ENCODE assay signal across 25 cellular contexts in genomic region chr7:151719031-151719894, GRCh38.
A peak's percentile ranks its signal among the peaks of the same experiment; 100 is the strongest.
DNase-seq lines count a peak whose midpoint lies in the region; ATAC-seq lines count a peak whose summit lies in the region.
"Had no signal": no experiment of that assay in that cellular context is flagged by ENCODE, and none has a peak within 500 bp of the region (broad histone marks: within the 10 kb centered on the region; RNA-seq: fewer than 3 reads in every experiment).

No MANE protein-coding gene starts in this region.

- no peak overlapping the region for H3K4me3 Mint-ChIP-seq in T-helper 17 cell
- H3K4me3 Mint-ChIP-seq: activated CD4-positive, alpha-beta memory T cell treated with anti-CD3 and anti-CD28 coated beads, Interleukin-2, amount 10 ng/mL, durations not matched to agents 7 days and 5 days; activated naive CD8-positive, alpha-beta T cell; dendritic cell treated with granulocyte-macrophage colony-stimulating factor and Interleukin-4, amounts not matched to agents 40 ng/mL and 50 ng/mL, for 4 days; endodermal cell had no signal

- no peaks in the 10 kb centered on the region for H3K36me3 Mint-ChIP-seq in T-helper 17 cell (ENCODE audit: low read depth)
- H3K36me3 Mint-ChIP-seq: activated naive CD8-positive, alpha-beta T cell had no signal

- H3K4me1 ChIP-seq in right cardiac atrium (ENCODE audit: control insufficient read depth, insufficient read depth, low read length): peaks cover 5% of the 10 kb centered on the region
- peaks cover 8 to 51% (median 48%) of the 10 kb centered on the region in 3 donors for H3K4me1 ChIP-seq in skeletal muscle tissue (ENCODE audit: control insufficient read depth in 3 of 3, insufficient read depth in 3 of 3, low read length in 3 of 3)

- H3K27me3 Mint-ChIP-seq in T-helper 17 cell: no peaks in the 10 kb centered on the region
- H3K27me3 Mint-ChIP-seq: activated CD4-positive, alpha-beta memory T cell treated with anti-CD3 and anti-CD28 coated beads, Interleukin-2, amount 10 ng/mL, durations not matched to agents 7 days and 5 days; activated naive CD8-positive, alpha-beta T cell; dendritic cell treated with granulocyte-macrophage colony-stimulating factor and Interleukin-4, amounts not matched to agents 40 ng/mL and 50 ng/mL, for 4 days had no signal

- peaks cover 16% of the 10 kb centered on the region for H3K4me1 Mint-ChIP-seq in T-helper 17 cell
- H3K4me1 Mint-ChIP-seq: activated CD4-positive, alpha-beta memory T cell treated with anti-CD3 and anti-CD28 coated beads, Interleukin-2, amount 10 ng/mL, durations not matched to agents 7 days and 5 days; endodermal cell had no signal

- no peak for ATAC-seq in Right ventricle myocardium inferior
- no peak for ATAC-seq in T-helper 17 cell
- ATAC-seq in right cardiac atrium: no peak
- no peak for ATAC-seq in GM21360 (IDR thresholded peaks at IDR 0.05; ENCODE audit: unreplicated experiment)
- ATAC-seq in HG02970 (IDR thresholded peaks at IDR 0.05; ENCODE audit: low FRiP score, unreplicated experiment): no peak
- ATAC-seq: right lobe of liver had no signal

- H3K27ac ChIP-seq in right cardiac atrium (ENCODE audit: low read length) (peak overlapping the region; percentile 54), skeletal muscle tissue (ENCODE audit: low read depth, low read length) (peak overlapping the region; percentile 73)
- H3K27ac ChIP-seq: hepatocyte, PC-9, transverse colon had no signal

- 77% methylated on average over 23 of the region's 23 CpGs for WGBS in right cardiac atrium

- H3K4me3 ChIP-seq in right cardiac atrium (ENCODE audit: low read length) (no peak overlapping the region), skeletal muscle tissue (ENCODE audit: low read length in 3 of 3) (no peak overlapping the region)
- H3K4me3 ChIP-seq: hepatocyte, PC-9, right lobe of liver, transverse colon had no signal

- intact Hi-C loops in Right ventricle myocardium inferior (cut with DNase I): no loop called here
- intact Hi-C loops in cardiac septum (cut with DNase I): no loop called here
- intact Hi-C loops in right cardiac atrium (cut with DNase I): no loop called here

- no peaks in the 10 kb centered on the region for H3K27me3 ChIP-seq in right cardiac atrium (ENCODE audit: control insufficient read depth, insufficient read depth)
- H3K27me3 ChIP-seq in skeletal muscle tissue (ENCODE audit: control insufficient read depth in 3 of 3, insufficient read depth in 3 of 3, low read length in 3 of 3): no peaks in the 10 kb centered on the region
- H3K27me3 ChIP-seq: hepatocyte, right lobe of liver, transverse colon had no signal

- H3K27ac Mint-ChIP-seq in T-helper 17 cell: peak overlapping the region; percentile 21
- H3K27ac Mint-ChIP-seq: activated CD4-positive, alpha-beta memory T cell treated with anti-CD3 and anti-CD28 coated beads, Interleukin-2, amount 10 ng/mL, durations not matched to agents 7 days and 5 days; activated naive CD8-positive, alpha-beta T cell; dendritic cell treated with granulocyte-macrophage colony-stimulating factor and Interleukin-4, amounts not matched to agents 40 ng/mL and 50 ng/mL, for 4 days; endodermal cell had no signal

- DNase-seq in Right ventricle myocardium inferior (ENCODE audit: missing footprints) (peak; percentile 57), cardiac septum (ENCODE audit: low spot score) (no peak), T-helper 17 cell (no peak), right cardiac atrium (peak in 1 of 3 donors; percentile 58)
- DNase-seq in effector CD8-positive, alpha-beta T cell (lab: John Stamatoyannopoulos, UW): no peak
- DNase-seq: activated CD4-positive, alpha-beta memory T cell treated with anti-CD3 and anti-CD28 coated beads, Interleukin-2, amount 10 ng/mL, durations not matched to agents 7 days and 5 days; activated CD8-positive, alpha-beta memory T cell treated with anti-CD3 and anti-CD28 coated beads, Interleukin-2, amount 50 U/mL, for 4 hours; aorta; endodermal cell; HCEC 1CT; Karpas-422; NCI-H1417; NCI-H2029; NCI-H69; PC-9; stimulated activated CD4-positive, alpha-beta T cell treated with anti-CD3 and anti-CD28 coated beads, Interleukin-2, amount 100 ng/mL, for 48 hours; T-helper 9 cell; transverse colon had no signal

- no peaks in the 10 kb centered on the region for H3K36me3 ChIP-seq in skeletal muscle tissue (ENCODE audit: control insufficient read depth in 3 of 3, insufficient read depth in 3 of 3, low read length in 3 of 3)
- H3K36me3 ChIP-seq: right lobe of liver, transverse colon had no signal

- no peaks in the 10 kb centered on the region for H3K9me3 ChIP-seq in T-helper 17 cell (ENCODE audit: control insufficient read depth, low read length, poor library complexity, severe bottlenecking)
- no peaks in the 10 kb centered on the region for H3K9me3 ChIP-seq in right cardiac atrium (ENCODE audit: control insufficient read depth, low read length)
- H3K9me3 ChIP-seq in skeletal muscle tissue (ENCODE audit: control insufficient read depth in 3 of 3, low read length in 3 of 3): no peaks in the 10 kb centered on the region
- H3K9me3 ChIP-seq: right lobe of liver, transverse colon had no signal

- peak overlapping the region in 1 of 3 donors; percentile 75 for H3K9ac ChIP-seq in skeletal muscle tissue (ENCODE audit: low read depth in 1 of 3, low read length in 3 of 3)
